In genomic region chr3:72177075-72178050, GRCh38 we compare ENCODE assay signal across 8 cellular contexts.
DNase-seq lines count a peak whose midpoint lies in the region; ATAC-seq and TF ChIP-seq lines count a peak whose summit lies in the region.

No MANE protein-coding gene starts in this region.

- no peak for TF ChIP-seq POLR2A in body of pancreas (IDR thresholded peaks at IDR 0.05)

- H3K9me3 Mint-ChIP-seq in mesothelial cell of epicardium (no peaks in the 10 kb centered on the region), glutamatergic neuron (ENCODE audit: unreplicated experiment) (no peaks in the 10 kb centered on the region)

- H3K27ac Mint-ChIP-seq in mesothelial cell of epicardium (peak overlapping the region; percentile 72), glutamatergic neuron (ENCODE audit: unreplicated experiment) (no peak overlapping the region)

- no peaks in the 10 kb centered on the region for H3K36me3 Mint-ChIP-seq in mesothelial cell of epicardium
- peaks cover 6% of the 10 kb centered on the region for H3K36me3 Mint-ChIP-seq in glutamatergic neuron (ENCODE audit: unreplicated experiment)

- TF ChIP-seq CTCF in body of pancreas (IDR thresholded peaks at IDR 0.05) (no peak), mesothelial cell of epicardium (IDR thresholded peaks at IDR 0.05; ENCODE audit: unreplicated experiment) (no peak), glutamatergic neuron (IDR thresholded peaks at IDR 0.05; ENCODE audit: partially characterized antibody, unreplicated experiment) (no peak)

- H3K36me3 ChIP-seq in body of pancreas (replicated peaks in 1 of 2; ENCODE audit: insufficient read depth in 1 of 2, low read depth in 2 of 2) = no peaks in the 10 kb centered on the region

- H3K4me1 Mint-ChIP-seq in mesothelial cell of epicardium (peaks cover 32% of the 10 kb centered on the region), glutamatergic neuron (ENCODE audit: low read depth, unreplicated experiment) (peaks cover 12% of the 10 kb centered on the region)

- H3K4me3 Mint-ChIP-seq in mesothelial cell of epicardium (no peak overlapping the region), glutamatergic neuron (ENCODE audit: unreplicated experiment) (no peak overlapping the region)

- H3K4me1 ChIP-seq in body of pancreas = no peaks in the 10 kb centered on the region

- H3K9me3 ChIP-seq in body of pancreas = no peaks in the 10 kb centered on the region

- 62 to 78% methylated on average over 36 of the region's 36 CpGs for WGBS in body of pancreas, 2 donors

- intact Hi-C loops in body of pancreas (cut with DNase I) = no loop called here

- H3K27me3 ChIP-seq in body of pancreas = no peaks in the 10 kb centered on the region

- no peak overlapping the region for H3K27ac ChIP-seq in body of pancreas

- H3K27me3 Mint-ChIP-seq in mesothelial cell of epicardium (ENCODE audit: low read depth) (peaks cover 8% of the 10 kb centered on the region), glutamatergic neuron (ENCODE audit: unreplicated experiment) (no peaks in the 10 kb centered on the region)

- DNase-seq in C1 segment of cervical spinal cord (lab: John Stamatoyannopoulos, UW) (peak in 9 of 14 donors; percentile 22 to 78 (median 52)), body of pancreas (peak in 3 of 4 donors; percentile 20 to 48 (median 25)), mesothelial cell of epicardium (ENCODE audit: low spot score in 2 of 2, unreplicated experiment in 2 of 2) (no peak), SHP77 (lab: John Stamatoyannopoulos, UW) (no peak), glutamatergic neuron (no peak), middle frontal gyrus (ENCODE audit: extremely low spot score, low spot score) (no peak)

- no peak overlapping the region for H3K4me3 ChIP-seq in body of pancreas

- ATAC-seq in GM19035 (IDR thresholded peaks at IDR 0.05; ENCODE audit: unreplicated experiment) (peak; percentile 35), HG03520 (IDR thresholded peaks at IDR 0.05; ENCODE audit: unreplicated experiment) (peak; percentile 31), body of pancreas (peak; percentile 53)

Comparison
In these comparisons a context has a peak if more than half of its experiments do, and no peak if none do; other contexts are left out.
1. DNase-seq: peak in C1 segment of cervical spinal cord (9 of 14) and body of pancreas (3 of 4); none in mesothelial cell of epicardium (0 of 2), SHP77 (0 of 2), glutamatergic neuron (single experiment) and middle frontal gyrus (single experiment).
2. Peak in every context shown above with its lines, with median percentiles within 50 percentile points of each other: ATAC-seq.